Comparison of ENCODE assay signal across 21 cellular contexts in genomic region chr1:11839727-11840705, GRCh38. TPM values are rescaled to one million over a fixed set of nuclear protein-coding genes. Genes with fewer than 3 reads are reported as not detected.
A peak's percentile ranks its signal among the peaks of the same experiment; 100 is the strongest.
DNase-seq lines count a peak whose midpoint lies in the region; FAIRE-seq and TF ChIP-seq lines count a peak whose summit lies in the region.
"Had no signal": no experiment of that assay in that cellular context is flagged by ENCODE, and none has a peak within 500 bp of the region (broad histone marks: within the 10 kb centered on the region; RNA-seq: fewer than 3 reads in every experiment).

No MANE protein-coding gene starts in this region.

- in situ Hi-C loops in brain microvascular endothelial cell (cut with HindIII; ENCODE audit: low pct_ligation_motif_present, low sequenced_read_pairs) = no loop called here

- H3K4me3 ChIP-seq in kidney (ENCODE audit: low read length in 2 of 2) (no peak overlapping the region), esophagus muscularis mucosa (no peak overlapping the region), brain microvascular endothelial cell (ENCODE audit: low read depth, low read length) (no peak overlapping the region)

- no peak for TF ChIP-seq EP300 in esophagus muscularis mucosa (IDR thresholded peaks at IDR 0.05)

- no peaks in the 10 kb centered on the region for H3K4me1 ChIP-seq in kidney (ENCODE audit: control insufficient read depth in 1 of 2, insufficient read depth in 1 of 2, low read depth in 1 of 2, low read length in 2 of 2)
- H3K4me1 ChIP-seq in esophagus muscularis mucosa = peaks cover 0 to 8% (median 3%) of the 10 kb centered on the region in 4 donors

- no peak for FAIRE-seq in kidney (lab: Jason Lieb, UNC)
- FAIRE-seq: RCC 7860 had no signal

- peaks cover 59 to 62% of the 10 kb centered on the region in 2 donors for H3K36me3 ChIP-seq in kidney (ENCODE audit: control insufficient read depth in 1 of 2, insufficient read depth in 2 of 2, low read length in 2 of 2)
- H3K36me3 ChIP-seq in esophagus muscularis mucosa = peaks cover 68 to 98% (median 96%) of the 10 kb centered on the region in 4 donors
- peaks cover 85% of the 10 kb centered on the region for H3K36me3 ChIP-seq in brain microvascular endothelial cell (replicated peaks)

- H3K27ac ChIP-seq in kidney (ENCODE audit: low read depth in 2 of 2, low read length in 2 of 2) (no peak overlapping the region), esophagus muscularis mucosa (replicated peaks in 1 of 4) (no peak overlapping the region), brain microvascular endothelial cell (no peak overlapping the region)
- H3K27ac ChIP-seq: 22Rv1 had no signal

- peaks cover 30% of the 10 kb centered on the region for H3K4me1 Mint-ChIP-seq in brain

- no peaks in the 10 kb centered on the region for H3K27me3 Mint-ChIP-seq in brain

- no peak for TF ChIP-seq CTCF in brain (conservative IDR thresholded peaks at IDR 0.05)
- TF ChIP-seq CTCF in kidney (IDR thresholded peaks at IDR 0.05; ENCODE audit: borderline replicate concordance, extremely low read depth, insufficient read depth) = no peak
- no peak for TF ChIP-seq CTCF in esophagus muscularis mucosa (IDR thresholded peaks at IDR 0.05)
- TF ChIP-seq CTCF in brain microvascular endothelial cell (IDR thresholded peaks at IDR 0.05; ENCODE audit: low read depth, low read length, missing control alignments) = no peak

- WGBS in esophagus muscularis mucosa = 96% methylated on average over 17 of the region's 20 CpGs

- no peak overlapping the region for H3K9ac ChIP-seq in kidney (ENCODE audit: low read length in 2 of 2)

- H3K9me3 ChIP-seq in kidney (ENCODE audit: control insufficient read depth in 1 of 2, low read length in 2 of 2) (no peaks in the 10 kb centered on the region), esophagus muscularis mucosa (no peaks in the 10 kb centered on the region)

- peak overlapping the region in 3 of 5 experiments; percentile 5 to 61 (median 26) for H3K27ac Mint-ChIP-seq in brain

- intact Hi-C loops in kidney (cut with DNase I) = loop anchor here (5.0 kb wide), 1 partner anchor 52 kb away; no protein-coding TSS in a partner anchor
- intact Hi-C loops in esophagus muscularis mucosa (cut with DNase I) = loop anchor here (2.0 to 5.0 kb wide), 3 partner anchors 55 to 192 kb away; no protein-coding TSS in a partner anchor

- H3K27me3 ChIP-seq in esophagus muscularis mucosa (no peaks in the 10 kb centered on the region), brain microvascular endothelial cell (replicated peaks) (no peaks in the 10 kb centered on the region)

- H3K9me3 Mint-ChIP-seq in brain = no peaks in the 10 kb centered on the region
- H3K9me3 Mint-ChIP-seq: CD14-positive monocyte had no signal

- H3K4me3 Mint-ChIP-seq in brain = no peak overlapping the region
- H3K4me3 Mint-ChIP-seq: CD14-positive monocyte had no signal

- peak; percentile 42 for DNase-seq in NCI-H82 (lab: John Stamatoyannopoulos, UW)
- DNase-seq in NCI-H82 treated with DMSO at 0.1 percent for 48 hours (lab: John Stamatoyannopoulos, UW; ENCODE audit: unreplicated experiment) = no peak
- peak; percentile 54 for DNase-seq in kidney
- DNase-seq in superior temporal gyrus (ENCODE audit: extremely low spot score) = peak; percentile 10
- no peak for DNase-seq in esophagus muscularis mucosa (ENCODE audit: extremely low spot score)
- DNase-seq in brain microvascular endothelial cell = no peak
- no peak for DNase-seq in DMS114 treated with DMSO at 0.1 percent for 48 hours (lab: John Stamatoyannopoulos, UW; ENCODE audit: unreplicated experiment)
- DNase-seq: DMS79, H7, KBM-7, NCI-H1105, NCI-H146, NCI-H2029, NCI-H226, NCI-H510A treated with DMSO at 0.1 percent for 48 hours, OCI-M1, SHP77 had no signal

- no peak for TF ChIP-seq POLR2A in esophagus muscularis mucosa (IDR thresholded peaks at IDR 0.05; ENCODE audit: low read depth)

- H3K36me3 Mint-ChIP-seq in brain = peaks cover 55% of the 10 kb centered on the region

RNA-seq across cellular contexts. Expression of gene NPPA, which starts 7.6 kb away (rescaled TPM):
- polyA plus RNA-seq in brain (ENCODE audit: insufficient read depth, low read depth, low replicate concordance) (10.0 TPM), kidney (ENCODE audit: insufficient read depth, low read depth, low replicate concordance) (not detected)
- total RNA-seq in kidney (0.50 TPM), esophagus muscularis mucosa (1 to 10 TPM in 1 of 4 donors, not detected in 3; 1.7 TPM)
- total RNA-seq: H7 had no signal
- polyA plus RNA-seq: CD14-positive monocyte had no signal

RNA-seq across cellular contexts. Expression of gene NPPB, which starts 18.7 kb away (rescaled TPM):
- polyA plus RNA-seq in brain (ENCODE audit: insufficient read depth, low read depth, low replicate concordance) = 0.56 TPM
- total RNA-seq in kidney = not detected
- not detected for polyA plus RNA-seq in kidney (ENCODE audit: insufficient read depth, low read depth, low replicate concordance)
- total RNA-seq in esophagus muscularis mucosa = not detected
- polyA plus RNA-seq: CD14-positive monocyte had no signal

RNA-seq across cellular contexts. Expression of gene CLCN6, which starts 34.0 kb away (rescaled TPM):
- polyA plus RNA-seq in brain (ENCODE audit: insufficient read depth, low read depth, low replicate concordance) = 16.6 TPM
- 26.0 TPM for total RNA-seq in kidney
- polyA plus RNA-seq in kidney (ENCODE audit: insufficient read depth, low read depth, low replicate concordance) = 7.1 TPM
- total RNA-seq in esophagus muscularis mucosa = 10 to 100 TPM; 12.5 to 19.7 (median 15.5) TPM

RNA-seq across cellular contexts. Expression of gene MTHFR, which starts 34.3 kb away (rescaled TPM):
- 13.4 TPM for polyA plus RNA-seq in brain (ENCODE audit: insufficient read depth, low read depth, low replicate concordance)
- 65.5 TPM for total RNA-seq in kidney
- 10.6 TPM for polyA plus RNA-seq in kidney (ENCODE audit: insufficient read depth, low read depth, low replicate concordance)
- total RNA-seq in esophagus muscularis mucosa = 10 to 100 TPM; 23.4 to 38.6 (median 26.8) TPM

Comparison
In these comparisons a context has a peak if more than half of its experiments do, and no peak if none do; other contexts are left out.
1. DNase-seq: peak in NCI-H82 (single experiment), kidney (single experiment) and superior temporal gyrus (single experiment); none in NCI-H82 treated with DMSO at 0.1 percent for 48 hours (single experiment), esophagus muscularis mucosa (single experiment), brain microvascular endothelial cell (single experiment) and DMS114 treated with DMSO at 0.1 percent for 48 hours (single experiment).